ENCODE assay signal across 9 cellular contexts in genomic region chr4:185305979-185306442, GRCh38.
DNase-seq lines count a peak whose midpoint lies in the region; ATAC-seq and TF ChIP-seq lines count a peak whose summit lies in the region.
"Had no signal": no experiment of that assay in that cellular context is flagged by ENCODE, and none has a peak within 500 bp of the region (broad histone marks: within the 10 kb centered on the region; RNA-seq: fewer than 3 reads in every experiment).

No MANE protein-coding gene starts in this region.

- no peak overlapping the region for H3K27ac Mint-ChIP-seq in activated CD4-positive, alpha-beta T cell treated with anti-CD3 and anti-CD28 coated beads, Interleukin-2, amount 10 ng/mL, durations not matched to agents 7 days and 5 days
- no peak overlapping the region for H3K27ac Mint-ChIP-seq in stimulated activated memory B cell treated with anti-CD40 and anti-IgM and Interleukin-4, amounts not matched to agents 10 μg/mL and 1 μg/mL and 100 μg/mL, for 72 hours

- H3K4me2 ChIP-seq in skeletal muscle satellite cell (ENCODE audit: low read length), result peak overlapping the region; percentile 61

- CTCF ChIA-PET in activated CD4-positive, alpha-beta T cell treated with anti-CD3 and anti-CD28 coated beads, Interleukin-2, amount 10 ng/mL, durations not matched to agents 7 days and 5 days (lab: Charles Lee), result no interaction called here

- POLR2A ChIA-PET in activated CD4-positive, alpha-beta T cell treated with anti-CD3 and anti-CD28 coated beads, Interleukin-2, amount 10 ng/mL, durations not matched to agents 7 days and 5 days (lab: Charles Lee), result no interaction called here

- H3K9me3 Mint-ChIP-seq in activated CD4-positive, alpha-beta T cell treated with anti-CD3 and anti-CD28 coated beads, Interleukin-2, amount 10 ng/mL, durations not matched to agents 7 days and 5 days, result no peaks in the 10 kb centered on the region
- no peaks in the 10 kb centered on the region for H3K9me3 Mint-ChIP-seq in stimulated activated memory B cell treated with anti-CD40 and anti-IgM and Interleukin-4, amounts not matched to agents 10 μg/mL and 1 μg/mL and 100 μg/mL, for 72 hours
- H3K9me3 Mint-ChIP-seq: IgD-negative memory B cell had no signal

- H3K36me3 ChIP-seq in HAP-1 (replicated peaks) (no peaks in the 10 kb centered on the region), RWPE2 (ENCODE audit: low read depth) (peaks cover 3% of the 10 kb centered on the region; the same call in 1 of the 2 replicates), skeletal muscle satellite cell (ENCODE audit: insufficient read depth, low read length) (peaks cover 8% of the 10 kb centered on the region)

- H3K4me3 Mint-ChIP-seq in activated CD4-positive, alpha-beta T cell treated with anti-CD3 and anti-CD28 coated beads, Interleukin-2, amount 10 ng/mL, durations not matched to agents 7 days and 5 days, result no peak overlapping the region
- no peak overlapping the region for H3K4me3 Mint-ChIP-seq in stimulated activated memory B cell treated with anti-CD40 and anti-IgM and Interleukin-4, amounts not matched to agents 10 μg/mL and 1 μg/mL and 100 μg/mL, for 72 hours
- H3K4me3 Mint-ChIP-seq: IgD-negative memory B cell had no signal

- H3K9ac ChIP-seq in skeletal muscle satellite cell (ENCODE audit: low read depth, low read length), result peak overlapping the region; percentile 76

- H3K4me1 ChIP-seq in HAP-1, result peaks cover 24% of the 10 kb centered on the region
- peaks cover 19% of the 10 kb centered on the region for H3K4me1 ChIP-seq in RWPE2 (ENCODE audit: insufficient read depth, poor library complexity, severe bottlenecking)
- H3K4me1 ChIP-seq in skeletal muscle satellite cell (ENCODE audit: control insufficient read depth, insufficient read depth, low read length), result peaks cover 31% of the 10 kb centered on the region

- peaks cover 9% of the 10 kb centered on the region for H3K4me1 Mint-ChIP-seq in activated CD4-positive, alpha-beta T cell treated with anti-CD3 and anti-CD28 coated beads, Interleukin-2, amount 10 ng/mL, durations not matched to agents 7 days and 5 days
- H3K4me1 Mint-ChIP-seq in stimulated activated memory B cell treated with anti-CD40 and anti-IgM and Interleukin-4, amounts not matched to agents 10 μg/mL and 1 μg/mL and 100 μg/mL, for 72 hours, result peaks cover 43% of the 10 kb centered on the region

- H3K27ac ChIP-seq in RWPE2 (ENCODE audit: poor library complexity, severe bottlenecking), result peak overlapping the region; percentile 66

- in situ Hi-C loops in HAP-1 (cut with MboI; ENCODE audit: low sequenced_read_pairs) (no loop called here), GM13976 (cut with MboI; ENCODE audit: low sequenced_read_pairs, unreplicated experiment) (loop anchor here (10.0 kb wide), 1 partner anchor 101 kb away; the partner anchor contains the start of genes CFAP97 and SNX25)

- peaks cover 14% of the 10 kb centered on the region for H3K36me3 Mint-ChIP-seq in activated CD4-positive, alpha-beta T cell treated with anti-CD3 and anti-CD28 coated beads, Interleukin-2, amount 10 ng/mL, durations not matched to agents 7 days and 5 days (ENCODE audit: low read depth)
- H3K36me3 Mint-ChIP-seq in stimulated activated memory B cell treated with anti-CD40 and anti-IgM and Interleukin-4, amounts not matched to agents 10 μg/mL and 1 μg/mL and 100 μg/mL, for 72 hours, result peaks cover 21% of the 10 kb centered on the region

- no peaks in the 10 kb centered on the region for H3K9me3 ChIP-seq in HAP-1
- H3K9me3 ChIP-seq in RWPE2 (ENCODE audit: severe bottlenecking), result no peaks in the 10 kb centered on the region
- H3K9me3 ChIP-seq in skeletal muscle satellite cell (replicated peaks; ENCODE audit: low read length), result no peaks in the 10 kb centered on the region

- DNase-seq in HAP-1 (ENCODE audit: low spot score in 2 of 2) (peak; percentile 78 to 93), RWPE2 (ENCODE audit: low spot score) (peak; percentile 72), fibroblast of the conjunctiva (ENCODE audit: low read depth) (peak; percentile 51), omental fat pad (ENCODE audit: low spot score) (no peak), GM13976 (ENCODE audit: low spot score) (no peak)
- no peak for DNase-seq in activated CD4-positive, alpha-beta T cell treated with anti-CD3 and anti-CD28 coated beads, Interleukin-2, amount 10 ng/mL, durations not matched to agents 7 days and 5 days

- H3K27me3 Mint-ChIP-seq in activated CD4-positive, alpha-beta T cell treated with anti-CD3 and anti-CD28 coated beads, Interleukin-2, amount 10 ng/mL, durations not matched to agents 7 days and 5 days, result no peaks in the 10 kb centered on the region
- no peaks in the 10 kb centered on the region for H3K27me3 Mint-ChIP-seq in stimulated activated memory B cell treated with anti-CD40 and anti-IgM and Interleukin-4, amounts not matched to agents 10 μg/mL and 1 μg/mL and 100 μg/mL, for 72 hours
- H3K27me3 Mint-ChIP-seq: IgD-negative memory B cell had no signal

- H3K4me3 ChIP-seq in HAP-1 (no peak overlapping the region), RWPE2 (ENCODE audit: severe bottlenecking) (no peak overlapping the region), skeletal muscle satellite cell (ENCODE audit: low read length) (peak overlapping the region; percentile 15)

- TF ChIP-seq CTCF in RWPE2 (IDR thresholded peaks at IDR 0.05; ENCODE audit: poor library complexity, severe bottlenecking) (no peak), omental fat pad (IDR thresholded peaks at IDR 0.05) (no peak), GM13976 (IDR thresholded peaks at IDR 0.05; ENCODE audit: borderline replicate concordance, control extremely low read depth, extremely low read depth, insufficient read depth, missing control alignments) (no peak)

- H3K27me3 ChIP-seq in HAP-1 (ENCODE audit: low read depth) (no peaks in the 10 kb centered on the region), RWPE2 (ENCODE audit: insufficient read depth, poor library complexity, severe bottlenecking) (no peaks in the 10 kb centered on the region), skeletal muscle satellite cell (ENCODE audit: control insufficient read depth, insufficient read depth, low read length) (no peaks in the 10 kb centered on the region)

- ATAC-seq in RWPE2 (ENCODE audit: low read depth) (peak; percentile 91), omental fat pad (ENCODE audit: low FRiP score) (no peak)
- ATAC-seq in stimulated activated memory B cell treated with anti-CD40 and anti-IgM and Interleukin-4, amounts not matched to agents 10 μg/mL and 1 μg/mL and 100 μg/mL, for 72 hours, result no peak

Comparison
In these comparisons a context has a peak if more than half of its experiments do, and no peak if none do; other contexts are left out.
1. DNase-seq: peak in HAP-1 (2 of 2), RWPE2 (single experiment) and fibroblast of the conjunctiva (single experiment); none in activated CD4-positive, alpha-beta T cell treated with anti-CD3 and anti-CD28 coated beads, Interleukin-2, amount 10 ng/mL, durations not matched to agents 7 days and 5 days (single experiment), omental fat pad (single experiment) and GM13976 (single experiment).